Comparison of ENCODE assay signal across 8 cellular contexts in genomic region chr11:64489831-64490441, GRCh38.
DNase-seq lines count a peak whose midpoint lies in the region; ATAC-seq and TF ChIP-seq lines count a peak whose summit lies in the region.

No MANE protein-coding gene starts in this region.

- intact Hi-C loops in activated T-helper 1 cell treated with anti-CD3 and anti-CD28 coated beads, Interleukin-12 subunit alpha, Interleukin-12 subunit beta, Interleukin-2, Interleukin-4 antibody, amounts not matched to agents 30 ng/mL and 10 ng/mL and 1 ng/mL, durations not matched to agents 14 hours and 24 hours and 36 hours (cut with micrococcal nuclease) = loop anchor here (1.0 kb wide), 1 partner anchor 163 kb away; no protein-coding TSS in a partner anchor

- H3K79me2 ChIP-seq in OCI-LY3 (ENCODE audit: low read length) = no peaks in the 10 kb centered on the region
- H3K79me2 ChIP-seq in parathyroid adenoma = no peaks in the 10 kb centered on the region

- H3K36me3 ChIP-seq in HAP-1 (replicated peaks) (no peaks in the 10 kb centered on the region), OCI-LY3 (replicated peaks; ENCODE audit: low read depth, low read length) (no peaks in the 10 kb centered on the region), parathyroid adenoma (ENCODE audit: control insufficient read depth, insufficient read depth, low read length) (no peaks in the 10 kb centered on the region)

- peaks cover 7% of the 10 kb centered on the region for H3K27me3 ChIP-seq in HAP-1 (ENCODE audit: low read depth)
- peaks cover 31% of the 10 kb centered on the region for H3K27me3 ChIP-seq in OCI-LY3 (ENCODE audit: low read depth, low read length)
- no peaks in the 10 kb centered on the region for H3K27me3 ChIP-seq in parathyroid adenoma (ENCODE audit: control insufficient read depth, insufficient read depth, low read length)

- H2AFZ ChIP-seq in OCI-LY3 (ENCODE audit: low read depth, low read length) = no peak overlapping the region
- no peak overlapping the region for H2AFZ ChIP-seq in parathyroid adenoma

- H3K27ac ChIP-seq in OCI-LY3 (ENCODE audit: low read length) = no peak overlapping the region
- no peak overlapping the region for H3K27ac ChIP-seq in parathyroid adenoma

- ATAC-seq in GM18909 (IDR thresholded peaks at IDR 0.05; ENCODE audit: poor library complexity, unreplicated experiment) = no peak

- TF ChIP-seq CTCF in OCI-LY3 (IDR thresholded peaks at IDR 0.05; ENCODE audit: low read depth, low read length) (peak; percentile 95), parathyroid adenoma (IDR thresholded peaks at IDR 0.05) (peak; percentile 29)

- no peak overlapping the region for H3K27ac Mint-ChIP-seq in activated T-helper 1 cell treated with anti-CD3 and anti-CD28 coated beads, Interleukin-12 subunit alpha, Interleukin-12 subunit beta, Interleukin-2, Interleukin-4 antibody, amounts not matched to agents 30 ng/mL and 10 ng/mL and 1 ng/mL, durations not matched to agents 14 hours and 24 hours and 36 hours

- in situ Hi-C loops in HAP-1 (cut with MboI; ENCODE audit: low sequenced_read_pairs) = no loop called here

- H3K4me1 ChIP-seq in HAP-1 = no peaks in the 10 kb centered on the region
- no peaks in the 10 kb centered on the region; the same call in 1 of the 2 replicates for H3K4me1 ChIP-seq in OCI-LY3 (ENCODE audit: low read length)
- no peaks in the 10 kb centered on the region for H3K4me1 ChIP-seq in parathyroid adenoma

- no peak overlapping the region for H3K4me3 Mint-ChIP-seq in activated T-helper 1 cell treated with anti-CD3 and anti-CD28 coated beads, Interleukin-12 subunit alpha, Interleukin-12 subunit beta, Interleukin-2, Interleukin-4 antibody, amounts not matched to agents 30 ng/mL and 10 ng/mL and 1 ng/mL, durations not matched to agents 14 hours and 24 hours and 36 hours

- no peaks in the 10 kb centered on the region; the same call in 1 of the 2 replicates for H3K9me3 ChIP-seq in HAP-1
- H3K9me3 ChIP-seq in OCI-LY3 (ENCODE audit: insufficient read depth, low read length) = no peaks in the 10 kb centered on the region
- H3K9me3 ChIP-seq in parathyroid adenoma (ENCODE audit: control insufficient read depth, low read length) = no peaks in the 10 kb centered on the region

- no peak overlapping the region for H3K4me3 ChIP-seq in HAP-1
- H3K4me3 ChIP-seq in OCI-LY3 (ENCODE audit: low read length) = no peak overlapping the region
- H3K4me3 ChIP-seq in parathyroid adenoma (ENCODE audit: low read depth, low read length) = no peak overlapping the region

- peaks cover 18% of the 10 kb centered on the region for H3K4me1 Mint-ChIP-seq in activated T-helper 1 cell treated with anti-CD3 and anti-CD28 coated beads, Interleukin-12 subunit alpha, Interleukin-12 subunit beta, Interleukin-2, Interleukin-4 antibody, amounts not matched to agents 30 ng/mL and 10 ng/mL and 1 ng/mL, durations not matched to agents 14 hours and 24 hours and 36 hours (ENCODE audit: low read depth)

- DNase-seq in Ammon's horn (ENCODE audit: low spot score) = peak; percentile 71
- DNase-seq in HAP-1 (ENCODE audit: low spot score in 2 of 2) = peak; percentile 40 to 78
- peak; percentile 10 for DNase-seq in activated T-helper 1 cell treated with anti-CD3 and anti-CD28 coated beads, Interleukin-12 subunit alpha, Interleukin-12 subunit beta, Interleukin-2, Interleukin-4 antibody, amounts not matched to agents 30 ng/mL and 10 ng/mL and 1 ng/mL, durations not matched to agents 14 hours and 24 hours and 36 hours (ENCODE audit: low spot score)
- DNase-seq in globus pallidus (ENCODE audit: low spot score) = peak; percentile 42
- no peak for DNase-seq in NCI-H2107 (lab: John Stamatoyannopoulos, UW)

- H3K36me3 Mint-ChIP-seq in activated T-helper 1 cell treated with anti-CD3 and anti-CD28 coated beads, Interleukin-12 subunit alpha, Interleukin-12 subunit beta, Interleukin-2, Interleukin-4 antibody, amounts not matched to agents 30 ng/mL and 10 ng/mL and 1 ng/mL, durations not matched to agents 14 hours and 24 hours and 36 hours (ENCODE audit: low read depth) = no peaks in the 10 kb centered on the region

- H4K20me1 ChIP-seq in OCI-LY3 (ENCODE audit: insufficient read depth, low read length) = no peaks in the 10 kb centered on the region

- H3K9ac ChIP-seq in OCI-LY3 (ENCODE audit: low read length) = no peak overlapping the region
- no peak overlapping the region for H3K9ac ChIP-seq in parathyroid adenoma

- H3K27me3 Mint-ChIP-seq in activated T-helper 1 cell treated with anti-CD3 and anti-CD28 coated beads, Interleukin-12 subunit alpha, Interleukin-12 subunit beta, Interleukin-2, Interleukin-4 antibody, amounts not matched to agents 30 ng/mL and 10 ng/mL and 1 ng/mL, durations not matched to agents 14 hours and 24 hours and 36 hours (ENCODE audit: insufficient read depth) = peaks cover 26% of the 10 kb centered on the region

- H3K4me2 ChIP-seq in OCI-LY3 (ENCODE audit: low read length) = no peak overlapping the region
- no peak overlapping the region for H3K4me2 ChIP-seq in parathyroid adenoma (ENCODE audit: low read length)

- H3K9me3 Mint-ChIP-seq in activated T-helper 1 cell treated with anti-CD3 and anti-CD28 coated beads, Interleukin-12 subunit alpha, Interleukin-12 subunit beta, Interleukin-2, Interleukin-4 antibody, amounts not matched to agents 30 ng/mL and 10 ng/mL and 1 ng/mL, durations not matched to agents 14 hours and 24 hours and 36 hours = no peaks in the 10 kb centered on the region
